Comparison of ENCODE assay signal across 14 cellular contexts in the genomic region with DNA sequence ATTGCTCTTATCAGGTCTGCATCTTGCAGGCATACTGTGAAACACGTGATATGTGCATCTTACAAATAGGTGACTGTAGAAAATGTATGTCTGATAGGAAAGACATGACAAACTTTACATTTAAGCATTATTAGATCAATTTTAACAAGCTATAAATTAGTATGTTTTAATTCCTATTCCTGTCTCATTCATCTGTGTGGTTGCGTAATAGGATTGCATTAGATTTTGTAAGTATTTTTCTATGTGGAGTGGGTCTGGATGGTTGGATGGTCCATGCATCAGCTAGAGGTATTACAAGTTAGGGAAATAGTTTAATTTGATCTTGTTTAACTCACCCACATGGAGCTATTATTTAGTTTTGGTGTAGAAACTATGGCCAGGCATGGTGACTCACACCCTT.
"Had no signal": no experiment of that assay in that cellular context is flagged by ENCODE, and none has a peak within 500 bp of the region (broad histone marks: within the 10 kb centered on the region; RNA-seq: fewer than 3 reads in every experiment).

No MANE protein-coding gene starts in this region.

- FAIRE-seq: bronchial epithelial cell had no signal

- DNase-seq: activated CD4-positive, alpha-beta T cell treated with anti-CD3 and anti-CD28 coated beads, Interleukin-2, amount 50 U/mL, for 4 hours; activated CD4-positive, CD25-positive, alpha-beta regulatory T cell treated with anti-CD3 and anti-CD28 coated beads, Interleukin-2, amount 50 U/mL, for 72 hours; activated effector memory CD4-positive, alpha-beta T cell treated with anti-CD3 and anti-CD28 coated beads, Interleukin-2, amount 50 U/mL, for 16 hours; activated naive CD8-positive, alpha-beta T cell treated with anti-CD3 and anti-CD28 coated beads for 36 hours; activated T-cell treated with anti-CD3 and anti-CD28 coated beads, Interleukin-2, amount 50 U/mL, for 4 hours; aorta; esophagus squamous epithelium; ovary; stimulated activated CD4-positive, alpha-beta T cell treated with anti-CD3 and anti-CD28 coated beads, Interleukin-4, amount 100 ng/mL, for 1 hour; stimulated activated CD8-positive, alpha-beta memory T cell treated with anti-CD3 and anti-CD28 coated beads, Interleukin-4, amount 100 ng/mL, for 48 hours; stimulated activated naive CD8-positive, alpha-beta T cell treated with anti-CD3 and anti-CD28 coated beads, Interleukin-15, Interleukin-2, amounts not matched to agents 100 U/mL and 50 U/mL, for 24 hours; upper lobe of right lung had no signal

- H3K27me3 ChIP-seq: esophagus squamous epithelium, ovary, suprapubic skin, upper lobe of right lung had no signal

- H3K27ac ChIP-seq: esophagus squamous epithelium, ovary, suprapubic skin, upper lobe of right lung had no signal

- H3K9me3 ChIP-seq: esophagus squamous epithelium, ovary, suprapubic skin, upper lobe of right lung had no signal

- H3K4me3 ChIP-seq: esophagus squamous epithelium, ovary, suprapubic skin, upper lobe of right lung had no signal

- H3K36me3 ChIP-seq: ovary had no signal

- H3K4me1 ChIP-seq: suprapubic skin, upper lobe of right lung had no signal
